ENCODE assay signal across 20 cellular contexts in the genomic region with DNA sequence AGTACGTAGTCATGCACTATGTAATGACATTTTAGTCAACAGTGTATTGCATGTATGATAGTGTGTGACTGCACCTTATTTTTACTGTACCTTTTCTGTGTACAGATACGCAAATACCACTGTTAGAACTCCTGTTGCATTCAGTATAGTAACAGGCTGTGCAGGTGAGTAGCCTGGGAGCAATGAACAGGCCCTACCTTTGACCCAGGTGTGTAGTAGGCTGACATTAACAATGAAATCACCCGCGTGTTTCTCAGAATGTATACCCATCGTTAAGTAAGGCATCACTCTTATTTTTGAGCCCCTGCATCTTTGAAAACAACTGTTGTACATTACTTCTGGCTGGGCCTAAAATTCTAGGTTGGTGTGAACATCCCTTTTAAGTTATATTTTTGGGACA.
"Had no signal": no experiment of that assay in that cellular context is flagged by ENCODE, and none has a peak within 500 bp of the region (broad histone marks: within the 10 kb centered on the region; RNA-seq: fewer than 3 reads in every experiment).

No MANE protein-coding gene starts in this region.

- H3K9me3 ChIP-seq: body of pancreas, left lung, psoas muscle, spleen, thyroid gland, uterus had no signal

- H3K27ac ChIP-seq: body of pancreas, left lung, psoas muscle, spleen, thyroid gland, uterus had no signal

- H3K4me3 Mint-ChIP-seq: activated naive CD4-positive, alpha-beta T cell treated with anti-CD3 and anti-CD28 coated beads, Interleukin-2, amount 50 U/mL, for 24 hours; nephron had no signal

- H3K27me3 ChIP-seq: body of pancreas, left lung, spleen, thyroid gland, uterus had no signal

- H3K36me3 ChIP-seq: uterus had no signal

- H3K4me3 ChIP-seq: body of pancreas, left lung, psoas muscle, spleen, thyroid gland, uterus had no signal

- FAIRE-seq: colon, endometrium had no signal

- H3K4me1 Mint-ChIP-seq: activated naive CD4-positive, alpha-beta T cell treated with anti-CD3 and anti-CD28 coated beads, Interleukin-2, amount 50 U/mL, for 24 hours; nephron had no signal

- ATAC-seq: body of pancreas, esophagus mucosa, left lung, psoas muscle, sciatic nerve had no signal

- H3K27me3 Mint-ChIP-seq: activated naive CD4-positive, alpha-beta T cell treated with anti-CD3 and anti-CD28 coated beads, Interleukin-2, amount 50 U/mL, for 24 hours had no signal

- H3K9me3 Mint-ChIP-seq: activated naive CD4-positive, alpha-beta T cell treated with anti-CD3 and anti-CD28 coated beads, Interleukin-2, amount 50 U/mL, for 24 hours; nephron had no signal

- H3K4me1 ChIP-seq: body of pancreas, psoas muscle, thyroid gland, uterus had no signal

- DNase-seq: activated CD4-positive, alpha-beta T cell treated with anti-CD3 and anti-CD28 coated beads, Interleukin-2, amount 50 U/mL, for 48 hours; activated CD4-positive, CD25-positive, alpha-beta regulatory T cell treated with anti-CD3 and anti-CD28 coated beads, Interleukin-2, amount 50 U/mL, for 72 hours; amygdala; body of pancreas; caudate nucleus; islet precursor cell; left lung; mammary epithelial cell; psoas muscle; SW 1271; T1000; thyroid gland; uterus had no signal

- H3K27ac Mint-ChIP-seq: activated naive CD4-positive, alpha-beta T cell treated with anti-CD3 and anti-CD28 coated beads, Interleukin-2, amount 50 U/mL, for 24 hours; nephron had no signal
